In the genomic region with DNA sequence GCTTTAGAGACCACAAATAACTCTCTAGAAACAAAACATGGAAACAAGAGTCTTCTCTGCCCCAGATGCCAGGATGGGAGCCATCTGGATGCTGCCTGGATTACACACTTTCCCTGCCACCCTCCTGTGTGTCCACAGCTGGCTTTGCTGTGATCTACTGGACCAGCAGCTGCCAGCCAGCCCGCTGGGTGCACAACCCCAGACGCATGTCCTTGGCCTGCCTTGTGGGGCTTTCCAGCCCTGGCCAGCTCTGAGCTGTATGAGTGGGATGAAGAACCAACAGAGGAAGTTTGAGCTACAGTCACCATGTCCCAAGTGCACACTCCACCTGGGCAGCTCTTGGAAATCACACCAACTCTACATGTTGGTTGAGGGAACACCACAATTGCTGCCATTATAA, we compare ENCODE assay signal across 1 cellular context.
TF ChIP-seq lines count a peak whose summit lies in the region.

No MANE protein-coding gene starts in this region.

TF ChIP-seq in GM12878, 131 proteins besides CTCF, POLR2A, EP300 and RAD21:
- TF ChIP-seq KLF5 (IDR thresholded peaks at IDR 0.05; ENCODE audit: partially characterized antibody) (no peak), ESRRA (IDR thresholded peaks at IDR 0.05; ENCODE audit: low read length) (no peak), POU2F2 (IDR thresholded peaks at IDR 0.05; ENCODE audit: borderline replicate concordance, low read depth, low read length) (no peak)
